Comparison of ENCODE assay signal across 1 cellular context in the genomic region with DNA sequence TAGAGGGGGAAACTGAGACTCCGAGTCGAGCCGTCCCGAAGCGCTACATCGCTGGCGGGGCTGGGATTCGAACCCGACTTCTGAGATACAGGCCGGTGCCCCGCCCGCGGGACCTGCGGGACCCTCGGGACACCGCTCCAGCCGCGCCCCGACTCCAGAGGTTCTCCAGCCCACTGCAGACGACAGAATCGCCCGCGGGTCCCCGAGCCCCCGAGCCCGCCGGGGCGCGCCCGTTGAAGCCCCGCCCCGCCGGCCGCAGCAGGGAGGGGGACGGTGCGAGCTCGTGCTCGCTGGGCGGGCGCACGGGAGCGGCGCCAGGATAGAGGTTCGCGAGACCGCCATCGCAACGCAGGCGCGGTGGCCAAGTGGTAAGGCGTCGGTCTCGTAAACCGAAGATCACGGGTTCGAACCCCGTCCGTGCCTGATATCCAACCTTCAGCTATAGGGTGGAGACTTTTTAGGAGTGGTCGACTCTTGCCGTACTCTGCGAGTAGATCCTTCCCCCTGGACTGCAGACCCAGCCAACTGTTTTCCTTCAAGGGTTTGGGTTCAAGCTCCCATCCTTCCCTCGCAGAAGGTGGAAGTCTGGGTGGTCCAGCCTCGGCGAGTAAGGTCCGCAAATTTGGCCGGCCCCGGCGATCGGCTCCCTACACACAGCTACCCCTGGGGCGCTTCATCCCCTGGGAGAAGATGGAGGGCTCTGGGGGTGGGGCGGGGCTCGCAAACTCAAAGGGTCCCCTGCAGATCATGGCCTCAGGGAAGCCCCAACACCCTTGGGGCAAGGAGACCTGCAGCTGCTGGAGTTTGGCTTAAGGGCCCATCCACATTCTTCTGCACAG.
A peak's percentile ranks its signal among the peaks of the same experiment; 100 is the strongest.
TF ChIP-seq lines count a peak whose summit lies in the region.

No MANE protein-coding gene starts in this region.

TF ChIP-seq in K562, 482 proteins besides CTCF, POLR2A, EP300 and RAD21 (continued from another document and continues in another):
- TF ChIP-seq, protein P1, sequence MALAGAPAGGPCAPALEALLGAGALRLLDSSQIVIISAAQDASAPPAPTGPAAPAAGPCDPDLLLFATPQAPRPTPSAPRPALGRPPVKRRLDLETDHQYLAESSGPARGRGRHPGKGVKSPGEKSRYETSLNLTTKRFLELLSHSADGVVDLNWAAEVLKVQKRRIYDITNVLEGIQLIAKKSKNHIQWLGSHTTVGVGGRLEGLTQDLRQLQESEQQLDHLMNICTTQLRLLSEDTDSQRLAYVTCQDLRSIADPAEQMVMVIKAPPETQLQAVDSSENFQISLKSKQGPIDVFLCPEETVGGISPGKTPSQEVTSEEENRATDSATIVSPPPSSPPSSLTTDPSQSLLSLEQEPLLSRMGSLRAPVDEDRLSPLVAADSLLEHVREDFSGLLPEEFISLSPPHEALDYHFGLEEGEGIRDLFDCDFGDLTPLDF (CRISPR knock-in tag; IDR thresholded peaks at IDR 0.05): peak; percentile 75; the same call in 1 of the 2 replicates
- TF ChIP-seq TAF9B (IDR thresholded peaks at IDR 0.05; ENCODE audit: partially characterized antibody) (no peak), SAP30 (IDR thresholded peaks at IDR 0.05; ENCODE audit: borderline replicate concordance, insufficient read depth, low read depth, low read length, poor library complexity, severe bottlenecking) (no peak), ZNF696 (CRISPR knock-in tag; conservative IDR thresholded peaks at IDR 0.05) (no peak), ZNF77 (CRISPR knock-in tag; IDR thresholded peaks at IDR 0.05) (no peak), SOX6 (IDR thresholded peaks at IDR 0.05) (peak; percentile 61), RNF2 (IDR thresholded peaks at IDR 0.05) (peak; percentile 58; the same call in 1 of the 2 replicates), ZNF436 (CRISPR knock-in tag; IDR thresholded peaks at IDR 0.05) (no peak), HES1 (IDR thresholded peaks at IDR 0.05; ENCODE audit: low read depth) (no peak), ZNF589 (CRISPR knock-in tag; IDR thresholded peaks at IDR 0.05; ENCODE audit: low read depth) (no peak), TCFL5 (CRISPR knock-in tag; conservative IDR thresholded peaks at IDR 0.05) (no peak), KDM4B (IDR thresholded peaks at IDR 0.05; ENCODE audit: borderline replicate concordance in 2 of 2, low read depth in 1 of 2) (no peak), VEZF1 (CRISPR knock-in tag; IDR thresholded peaks at IDR 0.05) (peak; percentile 92), ZNF778 (CRISPR knock-in tag; IDR thresholded peaks at IDR 0.05) (no peak), ETV1 (tag; conservative IDR thresholded peaks at IDR 0.05; ENCODE audit: low read depth) (no peak), BACH1 (tag; IDR thresholded peaks at IDR 0.05) (no peak), HMGN3 (IDR thresholded peaks at IDR 0.05; ENCODE audit: borderline replicate concordance, extremely low read depth, insufficient read length, low read depth, low read length) (peak; percentile 36), PBX2 (CRISPR knock-in tag; IDR thresholded peaks at IDR 0.05; ENCODE audit: low read depth) (no peak), PBX2 (tag; conservative IDR thresholded peaks at IDR 0.05; ENCODE audit: low read depth) (no peak), MBD2 (IDR thresholded peaks at IDR 0.05; ENCODE audit: borderline replicate concordance, low read depth) (0 out of 2 replicates have a peak, but pooled peaks have one; percentile 14), ZNF24 (IDR thresholded peaks at IDR 0.05) (peak; percentile 69; the same call in 1 of the 2 replicates), NELFE (IDR thresholded peaks at IDR 0.05; ENCODE audit: insufficient read depth, insufficient read length) (no peak), ZC3H8 (IDR thresholded peaks at IDR 0.05) (no peak), ZKSCAN1 (IDR thresholded peaks at IDR 0.05; ENCODE audit: low read depth, low read length) (no peak), SETDB1 (IDR thresholded peaks at IDR 0.05; ENCODE audit: low read length) (no peak), MTA2 (IDR thresholded peaks at IDR 0.05; ENCODE audit: low read depth) (no peak), ZNF354B (CRISPR knock-in tag; IDR thresholded peaks at IDR 0.05) (no peak), POLR3G (IDR thresholded peaks at IDR 0.05; ENCODE audit: extremely low read depth, insufficient read length, insufficient replicate concordance) (peak; percentile 53), ZC3H4 (CRISPR knock-in tag; IDR thresholded peaks at IDR 0.05; ENCODE audit: borderline replicate concordance) (no peak), FIP1L1 (IDR thresholded peaks at IDR 0.05; ENCODE audit: low read depth, low read length, poor library complexity, severe bottlenecking) (peak; percentile 63), ZNF239 (CRISPR knock-in tag; IDR thresholded peaks at IDR 0.05) (no peak), C11orf30 (IDR thresholded peaks at IDR 0.05; ENCODE audit: low read depth) (no peak), GABPB2 (CRISPR knock-in tag; conservative IDR thresholded peaks at IDR 0.05) (no peak), ZNF263 (CRISPR knock-in tag; IDR thresholded peaks at IDR 0.05; ENCODE audit: borderline replicate concordance) (peak; percentile 45; the same call in 1 of the 2 replicates), ERF (CRISPR knock-in tag; IDR thresholded peaks at IDR 0.05) (no peak), NCOA1 (IDR thresholded peaks at IDR 0.05; ENCODE audit: low read depth) (no peak), HDAC3 (IDR thresholded peaks at IDR 0.05; ENCODE audit: borderline replicate concordance, partially characterized antibody) (no peak), NCOR1 (IDR thresholded peaks at IDR 0.05) (no peak), CHD4 (IDR thresholded peaks at IDR 0.05; ENCODE audit: insufficient read depth, insufficient replicate concordance, low read depth, low read length, poor library complexity, severe bottlenecking) (no peak), ZBTB34 (CRISPR knock-in tag; IDR thresholded peaks at IDR 0.05) (no peak), NFIC (IDR thresholded peaks at IDR 0.05) (peak; percentile 72), EZH2 (IDR thresholded peaks at IDR 0.05; ENCODE audit: borderline replicate concordance, low read depth, low read length) (no peak), TCF7L2 (IDR thresholded peaks at IDR 0.05; ENCODE audit: low read depth, low read length) (no peak), SUPT5H (IDR thresholded peaks at IDR 0.05) (no peak), POLR3A (IDR thresholded peaks at IDR 0.05; ENCODE audit: borderline replicate concordance, extremely low read depth, insufficient read depth, insufficient read length) (peak; percentile 91), ZBTB1 (CRISPR knock-in tag; IDR thresholded peaks at IDR 0.05; ENCODE audit: borderline replicate concordance, low read depth) (no peak), SP2 (IDR thresholded peaks at IDR 0.05; ENCODE audit: extremely low read depth, low read depth, low read length, poor library complexity, severe bottlenecking) (no peak), MXD1 (CRISPR knock-in tag; IDR thresholded peaks at IDR 0.05; ENCODE audit: borderline replicate concordance, poor library complexity, severe bottlenecking) (no peak), FOXP1 (CRISPR knock-in tag; IDR thresholded peaks at IDR 0.05) (peak; percentile 73; the same call in 1 of the 2 replicates)
- TF ChIP-seq, protein P2, sequence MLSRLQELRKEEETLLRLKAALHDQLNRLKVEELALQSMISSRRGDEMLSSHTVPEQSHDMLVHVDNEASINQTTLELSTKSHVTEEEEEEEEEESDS (CRISPR knock-in tag; IDR thresholded peaks at IDR 0.05): no peak
- TF ChIP-seq, protein P3, sequence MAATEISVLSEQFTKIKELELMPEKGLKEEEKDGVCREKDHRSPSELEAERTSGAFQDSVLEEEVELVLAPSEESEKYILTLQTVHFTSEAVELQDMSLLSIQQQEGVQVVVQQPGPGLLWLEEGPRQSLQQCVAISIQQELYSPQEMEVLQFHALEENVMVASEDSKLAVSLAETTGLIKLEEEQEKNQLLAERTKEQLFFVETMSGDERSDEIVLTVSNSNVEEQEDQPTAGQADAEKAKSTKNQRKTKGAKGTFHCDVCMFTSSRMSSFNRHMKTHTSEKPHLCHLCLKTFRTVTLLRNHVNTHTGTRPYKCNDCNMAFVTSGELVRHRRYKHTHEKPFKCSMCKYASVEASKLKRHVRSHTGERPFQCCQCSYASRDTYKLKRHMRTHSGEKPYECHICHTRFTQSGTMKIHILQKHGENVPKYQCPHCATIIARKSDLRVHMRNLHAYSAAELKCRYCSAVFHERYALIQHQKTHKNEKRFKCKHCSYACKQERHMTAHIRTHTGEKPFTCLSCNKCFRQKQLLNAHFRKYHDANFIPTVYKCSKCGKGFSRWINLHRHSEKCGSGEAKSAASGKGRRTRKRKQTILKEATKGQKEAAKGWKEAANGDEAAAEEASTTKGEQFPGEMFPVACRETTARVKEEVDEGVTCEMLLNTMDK (IDR thresholded peaks at IDR 0.05; ENCODE audit: borderline replicate concordance, insufficient read depth, low read depth, low read length, poor library complexity, severe bottlenecking): no peak
- TF ChIP-seq, protein P4, sequence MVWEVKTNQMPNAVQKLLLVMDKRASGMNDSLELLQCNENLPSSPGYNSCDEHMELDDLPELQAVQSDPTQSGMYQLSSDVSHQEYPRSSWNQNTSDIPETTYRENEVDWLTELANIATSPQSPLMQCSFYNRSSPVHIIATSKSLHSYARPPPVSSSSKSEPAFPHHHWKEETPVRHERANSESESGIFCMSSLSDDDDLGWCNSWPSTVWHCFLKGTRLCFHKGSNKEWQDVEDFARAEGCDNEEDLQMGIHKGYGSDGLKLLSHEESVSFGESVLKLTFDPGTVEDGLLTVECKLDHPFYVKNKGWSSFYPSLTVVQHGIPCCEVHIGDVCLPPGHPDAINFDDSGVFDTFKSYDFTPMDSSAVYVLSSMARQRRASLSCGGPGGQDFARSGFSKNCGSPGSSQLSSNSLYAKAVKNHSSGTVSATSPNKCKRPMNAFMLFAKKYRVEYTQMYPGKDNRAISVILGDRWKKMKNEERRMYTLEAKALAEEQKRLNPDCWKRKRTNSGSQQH (CRISPR knock-in tag; IDR thresholded peaks at IDR 0.05): no peak
- TF ChIP-seq, protein P5, sequence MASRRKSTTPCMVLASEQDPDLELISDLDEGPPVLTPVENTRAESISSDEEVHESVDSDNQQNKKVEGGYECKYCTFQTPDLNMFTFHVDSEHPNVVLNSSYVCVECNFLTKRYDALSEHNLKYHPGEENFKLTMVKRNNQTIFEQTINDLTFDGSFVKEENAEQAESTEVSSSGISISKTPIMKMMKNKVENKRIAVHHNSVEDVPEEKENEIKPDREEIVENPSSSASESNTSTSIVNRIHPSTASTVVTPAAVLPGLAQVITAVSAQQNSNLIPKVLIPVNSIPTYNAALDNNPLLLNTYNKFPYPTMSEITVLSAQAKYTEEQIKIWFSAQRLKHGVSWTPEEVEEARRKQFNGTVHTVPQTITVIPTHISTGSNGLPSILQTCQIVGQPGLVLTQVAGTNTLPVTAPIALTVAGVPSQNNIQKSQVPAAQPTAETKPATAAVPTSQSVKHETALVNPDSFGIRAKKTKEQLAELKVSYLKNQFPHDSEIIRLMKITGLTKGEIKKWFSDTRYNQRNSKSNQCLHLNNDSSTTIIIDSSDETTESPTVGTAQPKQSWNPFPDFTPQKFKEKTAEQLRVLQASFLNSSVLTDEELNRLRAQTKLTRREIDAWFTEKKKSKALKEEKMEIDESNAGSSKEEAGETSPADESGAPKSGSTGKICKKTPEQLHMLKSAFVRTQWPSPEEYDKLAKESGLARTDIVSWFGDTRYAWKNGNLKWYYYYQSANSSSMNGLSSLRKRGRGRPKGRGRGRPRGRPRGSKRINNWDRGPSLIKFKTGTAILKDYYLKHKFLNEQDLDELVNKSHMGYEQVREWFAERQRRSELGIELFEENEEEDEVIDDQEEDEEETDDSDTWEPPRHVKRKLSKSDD (conservative IDR thresholded peaks at IDR 0.05; ENCODE audit: low read length): no peak
